In genomic region chr3:133451309-133451708, GRCh38 we compare ENCODE assay signal across 13 cellular contexts. TPM values are rescaled to one million over a fixed set of nuclear protein-coding genes. Genes with fewer than 3 reads are reported as not detected.
DNase-seq lines count a peak whose midpoint lies in the region; ATAC-seq and TF ChIP-seq lines count a peak whose summit lies in the region.
"Had no signal": no experiment of that assay in that cellular context is flagged by ENCODE, and none has a peak within 500 bp of the region (broad histone marks: within the 10 kb centered on the region; RNA-seq: fewer than 3 reads in every experiment).

No MANE protein-coding gene starts in this region.

- no peaks in the 10 kb centered on the region for H3K36me3 Mint-ChIP-seq in osteocyte (ENCODE audit: unreplicated experiment)

- H3K9me3 Mint-ChIP-seq in osteocyte (ENCODE audit: unreplicated experiment) = no peaks in the 10 kb centered on the region
- H3K9me3 Mint-ChIP-seq: CD8-positive, alpha-beta memory T cell; HFFc6 had no signal

- no peak for ATAC-seq in GM18907 (IDR thresholded peaks at IDR 0.05; ENCODE audit: unreplicated experiment)

- TF ChIP-seq CTCF in 22Rv1 (IDR thresholded peaks at IDR 0.05) (no peak), C4-2B (conservative IDR thresholded peaks at IDR 0.05) (0 out of 2 replicates have a peak, but pooled peaks have one; percentile 4), osteocyte (IDR thresholded peaks at IDR 0.05) (no peak)

- peaks cover 83% of the 10 kb centered on the region for H3K4me1 Mint-ChIP-seq in osteocyte (ENCODE audit: unreplicated experiment)

- peak overlapping the region; percentile 92 for H3K27ac ChIP-seq in 22Rv1
- H3K27ac ChIP-seq in C4-2B = no peak overlapping the region

- peak overlapping the region; percentile 87 for H3K27ac Mint-ChIP-seq in osteocyte (ENCODE audit: unreplicated experiment)
- H3K27ac Mint-ChIP-seq: HFFc6 had no signal

- DNase-seq in NCI-H446 treated with DMSO at 0.1 percent for 48 hours (lab: John Stamatoyannopoulos, UW) = peak; percentile 63
- no peak for DNase-seq in osteocyte (ENCODE audit: extremely low spot score, unreplicated experiment)
- no peak for DNase-seq in NCI-H2107 treated with DMSO at 0.1 percent for 48 hours (lab: John Stamatoyannopoulos, UW; ENCODE audit: unreplicated experiment)
- DNase-seq: Caco-2; CD8-positive, alpha-beta memory T cell; DMS79; HCEC 1CT; HFFc6 had no signal

- H3K4me3 Mint-ChIP-seq in osteocyte (ENCODE audit: unreplicated experiment) = no peak overlapping the region
- H3K4me3 Mint-ChIP-seq: CD8-positive, alpha-beta memory T cell; HFFc6 had no signal

- H3K27me3 Mint-ChIP-seq in osteocyte (ENCODE audit: unreplicated experiment) = no peaks in the 10 kb centered on the region
- H3K27me3 Mint-ChIP-seq: CD8-positive, alpha-beta memory T cell had no signal

RNA-seq across cellular contexts. Expression of gene BFSP2, which starts 51.5 kb away (rescaled TPM):
- total RNA-seq in osteocyte = not detected in 2 replicates
- total RNA-seq: A673; Caco-2; CD8-positive, alpha-beta memory T cell; H4; HFFc6 had no signal
